In the genomic region with DNA sequence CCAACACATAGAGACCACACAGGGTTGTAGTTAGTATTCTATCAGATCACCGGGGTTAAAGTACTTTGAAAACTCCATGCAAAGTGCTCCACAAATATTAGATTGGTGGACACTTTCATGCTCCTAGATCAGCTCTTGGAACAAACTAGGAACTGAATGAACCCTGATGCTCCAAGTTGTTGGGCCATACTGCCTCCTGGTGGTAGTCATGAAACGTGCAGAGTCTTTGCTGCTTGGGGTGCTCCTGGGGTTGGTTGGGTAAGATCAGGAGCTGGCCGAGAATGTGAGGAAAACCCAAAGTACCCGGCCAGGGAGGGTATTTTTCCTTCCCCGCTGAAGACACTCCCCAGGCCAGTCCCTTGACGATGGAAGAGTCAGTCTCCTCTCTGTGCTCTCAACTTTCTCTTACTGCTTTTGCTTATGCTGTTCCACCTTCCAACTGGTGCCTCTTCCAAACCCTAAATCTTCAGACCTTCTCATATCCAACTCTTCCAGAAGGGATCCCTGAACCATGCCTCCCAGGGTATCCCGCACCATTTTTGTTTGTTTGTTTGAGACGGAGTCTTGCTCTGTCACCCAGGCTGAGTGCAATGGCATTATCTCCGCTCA, we compare ENCODE assay signal across 8 cellular contexts. TPM values are rescaled to one million over a fixed set of nuclear protein-coding genes. Genes with fewer than 3 reads are reported as not detected.
DNase-seq lines count a peak whose midpoint lies in the region; ATAC-seq and TF ChIP-seq lines count a peak whose summit lies in the region.

No MANE protein-coding gene starts in this region.

- DNase-seq in NCI-H2029 treated with DMSO at 0.1 percent for 48 hours (lab: John Stamatoyannopoulos, UW) (peak; percentile 1), NCI-H2029 (lab: John Stamatoyannopoulos, UW) (no peak), NCI-H146 treated with DMSO at 0.1 percent for 48 hours (lab: John Stamatoyannopoulos, UW; ENCODE audit: unreplicated experiment) (peak; percentile 46), T47D (ENCODE audit: low read depth in 1 of 2, low spot score in 1 of 2) (peak; percentile 56 to 79), immature natural killer cell (peak; percentile 46 to 62 (median 53))
- peak; percentile 30 to 58 for DNase-seq in stimulated activated CD4-positive, alpha-beta T cell treated with anti-CD3 and anti-CD28 coated beads, Interleukin-15, amount 100 ng/mL, for 48 hours (ENCODE audit: low read depth in 2 of 2)

- H3K4me3 Mint-ChIP-seq in immature natural killer cell: no peak overlapping the region

- H3K9me3 Mint-ChIP-seq in immature natural killer cell: peaks cover 0 to 2% (median 0%) of the 10 kb centered on the region in 6 donors

- peaks cover 0 to 10% (median 5%) of the 10 kb centered on the region in 3 donors for H3K27me3 Mint-ChIP-seq in immature natural killer cell (ENCODE audit: low read depth in 3 of 3)

- peak overlapping the region in 1 of 6 donors; percentile 24 for H3K27ac Mint-ChIP-seq in immature natural killer cell

- H3K27ac ChIP-seq in VCaP: no peak overlapping the region

- peaks cover 0 to 4% (median 0%) of the 10 kb centered on the region in 3 donors for H3K36me3 Mint-ChIP-seq in immature natural killer cell

- peaks cover 3 to 8% of the 10 kb centered on the region in 2 donors for H3K4me1 Mint-ChIP-seq in immature natural killer cell

- in situ Hi-C loops in T47D (cut with HindIII; ENCODE audit: low pct_unique_long_range_greater_than_20kb, low sequenced_read_pairs): no loop called here

- no peak for ATAC-seq in HG03097 (IDR thresholded peaks at IDR 0.05; ENCODE audit: low FRiP score, unreplicated experiment)

- TF ChIP-seq CTCF in VCaP (conservative IDR thresholded peaks at IDR 0.05): peak; percentile 82

RNA-seq across cellular contexts. Expression of a gene that starts 0.9 kb away (rescaled TPM):
- polyA plus RNA-seq in immature natural killer cell: not detected

RNA-seq across cellular contexts. Expression of a gene that starts 32.2 kb away (rescaled TPM):
- not detected for polyA plus RNA-seq in immature natural killer cell

RNA-seq across cellular contexts. Expression of a gene that starts 51.7 kb away (rescaled TPM):
- 100 to 1,000 TPM in 1 of 3 donors, 10 to 100 TPM in 2; 86.2 to 116 (median 91.5) TPM for polyA plus RNA-seq in immature natural killer cell
